21 cellular contexts compared by ENCODE assay signal in genomic region chr2:171889333-171889732, GRCh38. TPM values are rescaled to one million over a fixed set of nuclear protein-coding genes. Genes with fewer than 3 reads are reported as not detected.
DNase-seq lines count a peak whose midpoint lies in the region; FAIRE-seq and TF ChIP-seq lines count a peak whose summit lies in the region.
"Had no signal": no experiment of that assay in that cellular context is flagged by ENCODE, and none has a peak within 500 bp of the region (broad histone marks: within the 10 kb centered on the region; RNA-seq: fewer than 3 reads in every experiment).

No MANE protein-coding gene starts in this region.

- no peaks in the 10 kb centered on the region for H3K9me3 Mint-ChIP-seq in astrocyte (ENCODE audit: unreplicated experiment)
- H3K9me3 Mint-ChIP-seq: CD4-positive, alpha-beta memory T cell; GM23338; HFFc6 had no signal

- no peak overlapping the region for H3K27ac ChIP-seq in astrocyte (ENCODE audit: low read depth, low read length)
- peak overlapping the region; percentile 16 for H3K27ac ChIP-seq in skeletal muscle tissue (ENCODE audit: low read depth, low read length)
- H3K27ac ChIP-seq: A549, Peyer's patch had no signal

- peaks cover 3% of the 10 kb centered on the region for H3K4me1 Mint-ChIP-seq in astrocyte (ENCODE audit: low read depth, unreplicated experiment)

- H3K9me3 ChIP-seq in Loucy (ENCODE audit: insufficient read depth, low read depth, low read length) (no peaks in the 10 kb centered on the region), astrocyte (ENCODE audit: insufficient read depth, low read depth, low read length) (no peaks in the 10 kb centered on the region), skeletal muscle tissue (ENCODE audit: control insufficient read depth in 3 of 3, low read length in 3 of 3) (no peaks in the 10 kb centered on the region)
- H3K9me3 ChIP-seq: A549, HAP-1, Peyer's patch had no signal

- H3K4me3 ChIP-seq in Loucy (ENCODE audit: low read length, poor library complexity, severe bottlenecking) (peak overlapping the region; percentile 10), astrocyte (ENCODE audit: insufficient read depth, low read depth, low read length) (no peak overlapping the region), choroid plexus epithelial cell (ENCODE audit: low read depth, low read length) (no peak overlapping the region), skeletal muscle tissue (ENCODE audit: low read length in 3 of 3) (no peak overlapping the region)
- H3K4me3 ChIP-seq: A549, GM23338, HAP-1, Peyer's patch had no signal

- H2AFZ ChIP-seq in Loucy (ENCODE audit: low read length) (no peak overlapping the region), astrocyte (ENCODE audit: low read depth, low read length) (no peak overlapping the region)
- H2AFZ ChIP-seq: GM23338 had no signal

- H3K27me3 ChIP-seq in Loucy (ENCODE audit: insufficient read depth, low read length, poor library complexity, severe bottlenecking), result no peaks in the 10 kb centered on the region
- H3K27me3 ChIP-seq in astrocyte (ENCODE audit: insufficient read depth, low read length), result no peaks in the 10 kb centered on the region
- H3K27me3 ChIP-seq in skeletal muscle tissue (ENCODE audit: control insufficient read depth in 3 of 3, insufficient read depth in 3 of 3, low read length in 3 of 3), result no peaks in the 10 kb centered on the region
- H3K27me3 ChIP-seq: Peyer's patch had no signal

- TF ChIP-seq CTCF in Loucy (conservative IDR thresholded peaks at IDR 0.05; ENCODE audit: low read length), result no peak
- TF ChIP-seq CTCF in astrocyte (IDR thresholded peaks at IDR 0.05; ENCODE audit: insufficient read depth, low read depth, low read length), result no peak
- no peak for TF ChIP-seq CTCF in choroid plexus epithelial cell (conservative IDR thresholded peaks at IDR 0.05; ENCODE audit: low read depth, low read length)

- DNase-seq in astrocyte (ENCODE audit: low read depth), result peak; percentile 51
- peak; percentile 40 for DNase-seq in choroid plexus epithelial cell (ENCODE audit: low read depth)
- no peak for DNase-seq in occipital lobe (lab: John Stamatoyannopoulos, UW)
- DNase-seq in NK-92 treated with Interleukin-12 subunit alpha and Interleukin-12 subunit beta, amount 100 ng/mL, for 24 hours (lab: John Stamatoyannopoulos, UW), result no peak
- DNase-seq in GM19240 (ENCODE audit: insufficient read length, low spot score), result no peak
- DNase-seq: C1 segment of cervical spinal cord; CD4-positive, alpha-beta memory T cell; COR-L47; HFFc6; MM.1S; NCI-H2029; NCI-H446 treated with DMSO at 0.1 percent for 48 hours; NCI-H526; Peyer's patch; SHP77 treated with DMSO at 0.1 percent for 48 hours had no signal

- H4K20me1 ChIP-seq in Loucy (ENCODE audit: insufficient read depth, low read length, poor library complexity, severe bottlenecking), result no peaks in the 10 kb centered on the region
- H4K20me1 ChIP-seq in astrocyte (ENCODE audit: insufficient read depth, low read length), result no peaks in the 10 kb centered on the region

- no peak overlapping the region for H3K4me3 Mint-ChIP-seq in astrocyte (ENCODE audit: unreplicated experiment)
- H3K4me3 Mint-ChIP-seq: GM23338, HFFc6 had no signal

- H3K4me1 ChIP-seq in Loucy (ENCODE audit: insufficient read depth, low read length, poor library complexity, severe bottlenecking) (peaks cover 32% of the 10 kb centered on the region), astrocyte (ENCODE audit: insufficient read depth, low read length) (peaks cover 5% of the 10 kb centered on the region), skeletal muscle tissue (ENCODE audit: control insufficient read depth in 3 of 3, insufficient read depth in 3 of 3, low read length in 3 of 3) (peaks cover 8 to 26% (median 14%) of the 10 kb centered on the region in 3 donors)

- peak overlapping the region; percentile 29 for H3K4me2 ChIP-seq in Loucy (ENCODE audit: low read depth, low read length, poor library complexity, severe bottlenecking)
- H3K4me2 ChIP-seq in astrocyte (ENCODE audit: low read length), result no peak overlapping the region
- H3K4me2 ChIP-seq: A549, GM23338 had no signal

- H3K36me3 ChIP-seq in Loucy (ENCODE audit: insufficient read depth, low read length) (no peaks in the 10 kb centered on the region), astrocyte (ENCODE audit: insufficient read depth, low read length) (no peaks in the 10 kb centered on the region), skeletal muscle tissue (ENCODE audit: control insufficient read depth in 3 of 3, insufficient read depth in 3 of 3, low read length in 3 of 3) (peaks cover 3 to 9% (median 5%) of the 10 kb centered on the region in 3 donors)
- H3K36me3 ChIP-seq: Peyer's patch had no signal

- H3K9me2 ChIP-seq in Loucy (replicated peaks; ENCODE audit: low read depth, low read length), result no peaks in the 10 kb centered on the region

- no peaks in the 10 kb centered on the region for H3K27me3 Mint-ChIP-seq in astrocyte (ENCODE audit: low read depth, unreplicated experiment)
- H3K27me3 Mint-ChIP-seq: CD4-positive, alpha-beta memory T cell had no signal

- no peaks in the 10 kb centered on the region for H3F3A ChIP-seq in Loucy (ENCODE audit: low read depth)

- H3K27ac Mint-ChIP-seq in astrocyte (ENCODE audit: unreplicated experiment), result no peak overlapping the region
- H3K27ac Mint-ChIP-seq: CD4-positive, alpha-beta memory T cell; GM23338; HFFc6 had no signal

- FAIRE-seq in astrocyte (lab: Jason Lieb, UNC), result no peak
- FAIRE-seq: A549, HepG2 had no signal

- H3K79me2 ChIP-seq in Loucy (ENCODE audit: insufficient read depth, low read length) (peaks cover 33% of the 10 kb centered on the region), astrocyte (ENCODE audit: insufficient read depth, low read length) (peaks cover 9% of the 10 kb centered on the region)

- H3K9ac ChIP-seq in Loucy (ENCODE audit: low read depth, low read length, poor library complexity, severe bottlenecking), result no peak overlapping the region
- H3K9ac ChIP-seq in astrocyte (ENCODE audit: low read length), result no peak overlapping the region
- peak overlapping the region in 1 of 3 donors; percentile 43 for H3K9ac ChIP-seq in skeletal muscle tissue (ENCODE audit: low read depth in 1 of 3, low read length in 3 of 3)

- peaks cover 4% of the 10 kb centered on the region for H3K36me3 Mint-ChIP-seq in astrocyte (ENCODE audit: low read depth, unreplicated experiment)

RNA-seq across cellular contexts. Expression of gene SLC25A12, which starts 4.7 kb away (rescaled TPM):
- total RNA-seq in astrocyte, result 18.1 and 19.7 TPM in 2 replicates
- total RNA-seq in skeletal muscle tissue, result 27.7 TPM
- 82.7 TPM for total RNA-seq in occipital lobe

RNA-seq across cellular contexts. Expression of gene HAT1, which starts 32.9 kb away (rescaled TPM):
- 28.6 and 29.1 TPM in 2 replicates for total RNA-seq in astrocyte
- 32.4 TPM for total RNA-seq in skeletal muscle tissue
- total RNA-seq in occipital lobe, result 62.1 TPM

Comparison
In these comparisons a context has a peak if more than half of its experiments do, and no peak if none do; other contexts are left out.
1. DNase-seq: peak in astrocyte (single experiment) and choroid plexus epithelial cell (single experiment); none in occipital lobe (single experiment), NK-92 treated with Interleukin-12 subunit alpha and Interleukin-12 subunit beta, amount 100 ng/mL, for 24 hours (single experiment) and GM19240 (single experiment).